Comparison of ENCODE assay signal across 18 cellular contexts in the genomic region with DNA sequence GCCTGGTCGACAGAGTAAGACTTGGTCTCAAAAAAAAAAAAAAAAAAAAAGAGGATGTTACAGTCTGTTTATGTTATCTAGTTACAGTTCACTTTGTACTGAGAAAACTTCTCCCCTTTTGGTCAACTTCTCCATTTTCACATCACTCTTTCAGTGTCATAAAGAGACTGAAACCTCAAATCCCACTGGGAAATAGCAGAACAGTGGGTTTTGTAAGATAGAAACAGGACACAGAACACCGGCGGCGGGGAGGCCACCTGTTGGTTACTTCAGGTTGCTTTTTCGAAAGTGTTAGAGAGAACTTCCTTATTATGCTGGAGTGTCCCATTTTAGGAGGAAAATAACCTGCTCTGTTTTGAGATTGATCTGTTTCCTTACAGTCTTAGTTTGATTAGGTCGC.
DNase-seq lines count a peak whose midpoint lies in the region; ATAC-seq and FAIRE-seq lines count a peak whose summit lies in the region.
"Had no signal": no experiment of that assay in that cellular context is flagged by ENCODE, and none has a peak within 500 bp of the region (broad histone marks: within the 10 kb centered on the region; RNA-seq: fewer than 3 reads in every experiment).

No MANE protein-coding gene starts in this region.

- H3K27me3 ChIP-seq in BLaER1 (no peaks in the 10 kb centered on the region), Karpas-422 (ENCODE audit: low read length) (no peaks in the 10 kb centered on the region)
- H3K27me3 ChIP-seq: transverse colon had no signal

- no peaks in the 10 kb centered on the region for H3K36me3 Mint-ChIP-seq in T-helper 17 cell (ENCODE audit: low read depth)
- H3K36me3 Mint-ChIP-seq: mesothelial cell of epicardium had no signal

- H3K4me3 ChIP-seq in BLaER1 (no peak overlapping the region), Karpas-422 (ENCODE audit: low read length) (no peak overlapping the region)
- H3K4me3 ChIP-seq: A549, transverse colon had no signal

- H3K27me3 Mint-ChIP-seq in T-helper 17 cell = peaks cover 10% of the 10 kb centered on the region

- H4K20me1 ChIP-seq in BLaER1 (no peaks in the 10 kb centered on the region), Karpas-422 (ENCODE audit: insufficient read depth, low read depth, low read length) (no peaks in the 10 kb centered on the region)

- no peaks in the 10 kb centered on the region for H3K9me2 ChIP-seq in Karpas-422 (replicated peaks; ENCODE audit: insufficient read depth, low read length)

- no peak overlapping the region for H3K27ac Mint-ChIP-seq in T-helper 17 cell
- H3K27ac Mint-ChIP-seq: activated T-helper 17 cell treated with anti-CD3 and anti-CD28 coated beads, Interleukin-2, amount 50 U/mL, for 72 hours; mesothelial cell of epicardium; T-helper 2 cell treated with Interferon-gamma antibody and Interleukin-4, amounts not matched to agents 5 μg/mL and 100 μg/mL, for 36 hours had no signal

- peaks cover 2% of the 10 kb centered on the region for H3K4me1 Mint-ChIP-seq in T-helper 17 cell
- H3K4me1 Mint-ChIP-seq: activated T-helper 17 cell treated with anti-CD3 and anti-CD28 coated beads, Interleukin-2, amount 50 U/mL, for 72 hours had no signal

- H3K79me2 ChIP-seq in Karpas-422 (ENCODE audit: low read length) = no peaks in the 10 kb centered on the region
- H3K79me2 ChIP-seq: parathyroid adenoma had no signal

- FAIRE-seq in HTR-8/SVneo (lab: Jason Lieb, UNC) = no peak
- FAIRE-seq: A549, astrocyte had no signal

- peak; percentile 62 for ATAC-seq in HG02610 (IDR thresholded peaks at IDR 0.05; ENCODE audit: unreplicated experiment)
- ATAC-seq in T-helper 17 cell = peak; percentile 74
- no peak for ATAC-seq in GM18498 (IDR thresholded peaks at IDR 0.05; ENCODE audit: unreplicated experiment)
- ATAC-seq: A549; activated T-helper 17 cell treated with anti-CD3 and anti-CD28 coated beads, Interleukin-2, amount 50 U/mL, for 72 hours had no signal

- H3K4me3 Mint-ChIP-seq in T-helper 17 cell = no peak overlapping the region
- H3K4me3 Mint-ChIP-seq: activated T-helper 17 cell treated with anti-CD3 and anti-CD28 coated beads, Interleukin-2, amount 50 U/mL, for 72 hours; mesothelial cell of epicardium; T-helper 2 cell treated with Interferon-gamma antibody and Interleukin-4, amounts not matched to agents 5 μg/mL and 100 μg/mL, for 36 hours had no signal

- H3K27ac ChIP-seq in BLaER1 (no peak overlapping the region), Karpas-422 (ENCODE audit: low read length) (no peak overlapping the region)
- H3K27ac ChIP-seq: A549, parathyroid adenoma, transverse colon had no signal

- peak overlapping the region; percentile 46 for H3K4me2 ChIP-seq in BLaER1
- no peak overlapping the region for H3K4me2 ChIP-seq in Karpas-422 (ENCODE audit: low read depth, low read length, poor library complexity, severe bottlenecking)
- H3K4me2 ChIP-seq: A549 had no signal

- H3K9ac ChIP-seq in BLaER1 = no peak overlapping the region
- H3K9ac ChIP-seq in Karpas-422 (ENCODE audit: low read length) = no peak overlapping the region
- H3K9ac ChIP-seq: parathyroid adenoma had no signal

- no peak overlapping the region for H2AFZ ChIP-seq in Karpas-422 (ENCODE audit: low read length)
- H2AFZ ChIP-seq: parathyroid adenoma had no signal

- H3K9me3 ChIP-seq in BLaER1 (no peaks in the 10 kb centered on the region), Karpas-422 (ENCODE audit: low read length) (no peaks in the 10 kb centered on the region), T-helper 17 cell (ENCODE audit: control insufficient read depth, low read length, poor library complexity, severe bottlenecking) (no peaks in the 10 kb centered on the region)
- H3K9me3 ChIP-seq: A549, transverse colon had no signal

- DNase-seq in Karpas-422 = peak; percentile 73
- no peak for DNase-seq in T-helper 17 cell
- DNase-seq in activated CD4-positive, alpha-beta T cell treated with anti-CD3 and anti-CD28 coated beads, Interleukin-2, amount 50 U/mL, for 1 hour = no peak
- DNase-seq in HTR-8/SVneo (ENCODE audit: insufficient read length, low spot score) = no peak
- no peak for DNase-seq in HT-29 (ENCODE audit: low spot score)
- DNase-seq: activated CD4-positive, alpha-beta T cell treated with anti-CD3 and anti-CD28 coated beads, Interleukin-2, amount 50 U/mL, for 48 hours; H7; Kasumi-1; transverse colon had no signal

- peaks cover 19% of the 10 kb centered on the region for H3K4me1 ChIP-seq in BLaER1
- H3K4me1 ChIP-seq in Karpas-422 (ENCODE audit: low read length) = peaks cover 7% of the 10 kb centered on the region
- H3K4me1 ChIP-seq: A549, parathyroid adenoma had no signal

- no peaks in the 10 kb centered on the region for H3K36me3 ChIP-seq in BLaER1
- H3K36me3 ChIP-seq in Karpas-422 (ENCODE audit: insufficient read depth, low read length) = no peaks in the 10 kb centered on the region
- H3K36me3 ChIP-seq: transverse colon had no signal
